In genomic region chr16:970766-971581, GRCh38 we compare ENCODE assay signal across 8 cellular contexts. TPM values are rescaled to one million over a fixed set of nuclear protein-coding genes. Genes with fewer than 3 reads are reported as not detected.
A peak's percentile ranks its signal among the peaks of the same experiment; 100 is the strongest.
DNase-seq lines count a peak whose midpoint lies in the region; ATAC-seq and TF ChIP-seq lines count a peak whose summit lies in the region.

LMF1 (minus strand) TSS chr16:970984; CDS start chr16:970980, 4 bp downstream.

- peak within 1 kb of the TSS; percentile 90 for H2AFZ ChIP-seq in neural progenitor cell (replicated peaks)

- 5 to 28% (median 6%) methylated on average over 13 to 71 of the region's 71 CpGs for WGBS in stomach, 5 donors

- H3K27me3 ChIP-seq in neural progenitor cell: peaks cover 21% of the 10 kb centered on the region
- no peaks in the 10 kb centered on the region for H3K27me3 ChIP-seq in stomach

- no peak within 1 kb of the TSS for H3K27ac Mint-ChIP-seq in neural progenitor cell

- H3K27me3 Mint-ChIP-seq in neural progenitor cell (ENCODE audit: insufficient read depth, low read depth): peaks cover 22% of the 10 kb centered on the region

- H3K27ac ChIP-seq in neural progenitor cell (no peak within 1 kb of the TSS), stomach (peak within 1 kb of the TSS; percentile 79 to 90 (median 86))

- no peaks in the 10 kb centered on the region for H3K79me2 ChIP-seq in neural progenitor cell (ENCODE audit: low read depth)

- H3K4me1 ChIP-seq in neural progenitor cell (peaks cover 26% of the 10 kb centered on the region), stomach (peaks cover 13 to 27% (median 24%) of the 10 kb centered on the region in 4 donors)

- peaks cover 55% of the 10 kb centered on the region for H3K4me1 Mint-ChIP-seq in neural progenitor cell

- H3K9me3 ChIP-seq in neural progenitor cell (ENCODE audit: low read depth): no peaks in the 10 kb centered on the region
- H3K9me3 ChIP-seq in stomach: no peaks in the 10 kb centered on the region

- TF ChIP-seq POLR2A in stomach (IDR thresholded peaks at IDR 0.05): no peak

- peak within 1 kb of the TSS; percentile 90 for H3K4me2 ChIP-seq in neural progenitor cell

- peaks cover 39% of the 10 kb centered on the region for H3F3A ChIP-seq in neural progenitor cell (ENCODE audit: low read depth)

- peak; percentile 77 for ATAC-seq in GM21576 (IDR thresholded peaks at IDR 0.05; ENCODE audit: unreplicated experiment)

- TF ChIP-seq CTCF in foreskin fibroblast (IDR thresholded peaks at IDR 0.05; ENCODE audit: low read depth, low read length): no peak
- no peak for TF ChIP-seq CTCF in neural progenitor cell (IDR thresholded peaks at IDR 0.05)
- no peak for TF ChIP-seq CTCF in stomach (IDR thresholded peaks at IDR 0.05)

- H3K4me3 Mint-ChIP-seq in neural progenitor cell: peak within 1 kb of the TSS; percentile 87

- H4K20me1 ChIP-seq in neural progenitor cell (ENCODE audit: low read depth): peaks cover 21% of the 10 kb centered on the region

- peaks cover 6% of the 10 kb centered on the region for H3K9me3 Mint-ChIP-seq in neural progenitor cell

- H3K36me3 ChIP-seq in neural progenitor cell: no peaks in the 10 kb centered on the region
- H3K36me3 ChIP-seq in stomach: peaks cover 0 to 26% (median 20%) of the 10 kb centered on the region in 4 donors

- intact Hi-C loops in stomach (cut with DNase I; ENCODE audit: low total_unique reads): no loop called here

- H3K4me3 ChIP-seq in foreskin fibroblast (ENCODE audit: low read depth in 1 of 2, low read length in 2 of 2): peak within 1 kb of the TSS; percentile 73 to 85
- H3K4me3 ChIP-seq in neural progenitor cell: peak within 1 kb of the TSS; percentile 83
- peak within 1 kb of the TSS; percentile 77 to 99 (median 88) for H3K4me3 ChIP-seq in stomach

- DNase-seq in DMS79 (lab: John Stamatoyannopoulos, UW) (peak; percentile 24), KG1 (lab: John Stamatoyannopoulos, UW) (peak; percentile 57), SHP77 (lab: John Stamatoyannopoulos, UW) (peak; percentile 70 to 93), activated gamma-delta T cell (lab: John Stamatoyannopoulos, UW) (peak; percentile 94), foreskin fibroblast (peak; percentile 82 to 97), neural progenitor cell (ENCODE audit: low spot score) (peak; percentile 96), stomach (peak; percentile 97)

- TF ChIP-seq EP300 in stomach (IDR thresholded peaks at IDR 0.05): no peak

- H3K36me3 Mint-ChIP-seq in neural progenitor cell: peaks cover 7% of the 10 kb centered on the region

- H3K9ac ChIP-seq in neural progenitor cell: peak within 1 kb of the TSS; percentile 31

RNA-seq across cellular contexts. Expression of gene LMF1, which starts in this region (rescaled TPM):
- total RNA-seq in neural progenitor cell (ENCODE audit: low replicate concordance) (3.4 and 26.8 TPM in 2 replicates), stomach (100 to 1,000 TPM in 1 of 5 donors, 10 to 100 TPM in 3, 1 to 10 TPM in 1; 7.6 to 121 (median 13.0) TPM)
- 10 to 100 TPM; 15.3 to 25.5 (median 16.3) TPM for polyA plus RNA-seq in stomach

Comparison
In these comparisons a context has a peak if more than half of its experiments do, and no peak if none do; other contexts are left out.
1. DNase-seq: peak in every context shown above with its lines; median percentile 97 in stomach; 96 in neural progenitor cell; 94 in activated gamma-delta T cell; 90 in foreskin fibroblast; 82 in SHP77; 57 in KG1; 24 in DMS79.